In genomic region chr1:162204129-162204882, GRCh38 we compare ENCODE assay signal across 22 cellular contexts.
"Had no signal": no experiment of that assay in that cellular context is flagged by ENCODE, and none has a peak within 500 bp of the region (broad histone marks: within the 10 kb centered on the region; RNA-seq: fewer than 3 reads in every experiment).

No MANE protein-coding gene starts in this region.

- H3K4me1 ChIP-seq: parathyroid adenoma had no signal

- H3K9me3 Mint-ChIP-seq: natural killer cell treated with Interleukin-12 subunit alpha and Interleukin-12 subunit beta and Interleukin-15 and Interleukin-18, amount 100 ng/mL, for 72 hours had no signal

- H3K36me3 Mint-ChIP-seq: natural killer cell treated with Interleukin-12 subunit alpha and Interleukin-12 subunit beta and Interleukin-15 and Interleukin-18, amount 100 ng/mL, for 72 hours had no signal

- H3K79me2 ChIP-seq: parathyroid adenoma had no signal

- H3K9me3 ChIP-seq: heart left ventricle, left lung, prostate gland, stomach, thoracic aorta had no signal

- H3K36me3 ChIP-seq: heart left ventricle, left lung, prostate gland, stomach, thoracic aorta had no signal

- H3K27ac Mint-ChIP-seq: natural killer cell treated with Interleukin-12 subunit alpha and Interleukin-12 subunit beta and Interleukin-15 and Interleukin-18, amount 100 ng/mL, for 72 hours had no signal

- DNase-seq: effector CD8-positive, alpha-beta T cell; heart left ventricle; hypothalamus; kidney glomerular epithelial cell; left lung; mesenchymal stem cell; midbrain; stimulated activated CD4-positive, alpha-beta T cell treated with anti-CD3 and anti-CD28 coated beads, Interleukin-2, amount 100 ng/mL, for 24 hours; stimulated activated CD4-positive, alpha-beta T cell treated with anti-CD3 and anti-CD28 coated beads, Interleukin-4, amount 100 ng/mL, for 4 hours; stimulated activated naive CD4-positive, alpha-beta T cell; stomach; substantia nigra; trophoblast cell had no signal

- H3K4me3 Mint-ChIP-seq: natural killer cell treated with Interleukin-12 subunit alpha and Interleukin-12 subunit beta and Interleukin-15 and Interleukin-18, amount 100 ng/mL, for 72 hours had no signal

- H3K27ac ChIP-seq: coronary artery, heart left ventricle, left lung, parathyroid adenoma, prostate gland, skin epidermis, thoracic aorta had no signal

- H3K9ac ChIP-seq: parathyroid adenoma had no signal

- H2AFZ ChIP-seq: parathyroid adenoma had no signal

- ATAC-seq: esophagus mucosa; heart left ventricle; left lung; natural killer cell treated with Interleukin-12 subunit alpha and Interleukin-12 subunit beta and Interleukin-15 and Interleukin-18, amount 100 ng/mL, for 72 hours; sciatic nerve had no signal

- H3K27me3 ChIP-seq: heart left ventricle, left lung, stomach had no signal

- H3K4me3 ChIP-seq: coronary artery, heart left ventricle, left lung, lung, prostate gland, skin epidermis, stomach, thoracic aorta had no signal
